16 cellular contexts compared by ENCODE assay signal in the genomic region with DNA sequence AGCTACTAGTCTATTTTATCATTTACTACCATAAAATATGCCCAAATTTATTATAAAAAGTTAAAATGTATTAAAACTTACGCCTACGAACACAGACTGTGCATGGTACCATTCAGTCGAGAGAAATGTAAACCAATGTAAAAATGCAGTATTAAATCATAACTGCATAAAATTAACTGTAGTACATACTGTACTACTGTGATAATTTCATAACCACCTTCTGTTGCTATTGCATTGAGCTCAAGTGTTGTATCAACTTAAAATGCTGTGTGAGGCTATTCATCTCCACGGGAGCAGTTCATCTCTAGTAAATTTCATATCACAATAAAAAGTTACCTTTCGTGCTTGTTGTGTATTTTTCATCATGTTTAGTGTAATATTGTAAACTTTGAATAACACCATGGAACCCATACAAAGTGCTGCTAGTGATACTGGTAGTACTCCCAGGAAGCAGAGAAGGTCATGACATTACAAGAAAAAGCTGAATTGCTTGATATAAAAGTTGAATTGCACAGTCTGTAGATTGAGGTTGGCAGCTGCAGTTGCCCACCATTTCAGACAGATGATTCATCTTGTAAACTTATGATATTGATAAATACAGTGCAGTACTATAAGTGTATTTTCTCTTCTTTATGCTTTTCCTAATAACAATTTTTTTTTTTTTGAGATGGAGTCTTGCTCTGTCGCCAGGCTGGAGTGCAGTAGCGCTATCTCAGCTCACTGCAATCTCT.
"Had no signal": no experiment of that assay in that cellular context is flagged by ENCODE, and none has a peak within 500 bp of the region (broad histone marks: within the 10 kb centered on the region; RNA-seq: fewer than 3 reads in every experiment).

No MANE protein-coding gene starts in this region.

- H3K4me1 ChIP-seq: body of pancreas, upper lobe of left lung had no signal

- H3K36me3 ChIP-seq: upper lobe of left lung had no signal

- H3K36me3 Mint-ChIP-seq: activated naive CD4-positive, alpha-beta T cell treated with anti-CD3 and anti-CD28 coated beads, Interleukin-2, amount 10 ng/mL, durations not matched to agents 7 days and 5 days; naive thymus-derived CD4-positive, alpha-beta T cell; stimulated activated memory B cell treated with anti-CD40 and anti-IgM and Interleukin-4, amounts not matched to agents 10 μg/mL and 1 μg/mL and 100 μg/mL, for 72 hours; WTC11 had no signal

- H3K9me3 ChIP-seq: body of pancreas, upper lobe of left lung had no signal

- H3K9me3 Mint-ChIP-seq: activated naive CD4-positive, alpha-beta T cell treated with anti-CD3 and anti-CD28 coated beads, Interleukin-2, amount 10 ng/mL, durations not matched to agents 7 days and 5 days; central memory CD8-positive, alpha-beta T cell; naive thymus-derived CD4-positive, alpha-beta T cell; stimulated activated memory B cell treated with anti-CD40 and anti-IgM and Interleukin-4, amounts not matched to agents 10 μg/mL and 1 μg/mL and 100 μg/mL, for 72 hours; T-helper 1 cell treated with Interleukin-12 subunit alpha and Interleukin-12 subunit beta and Interleukin-4 antibody, amounts not matched to agents 30 μg/mL and 1 μg/mL, for 36 hours; WTC11 had no signal

- H3K4me3 Mint-ChIP-seq: activated CD8-positive, alpha-beta T cell treated with anti-CD3 and anti-CD28 coated beads, Interleukin-2, amount 10 ng/mL, durations not matched to agents 7 days and 5 days; activated naive CD4-positive, alpha-beta T cell treated with anti-CD3 and anti-CD28 coated beads, Interleukin-2, amount 10 ng/mL, durations not matched to agents 7 days and 5 days; central memory CD8-positive, alpha-beta T cell; naive thymus-derived CD4-positive, alpha-beta T cell; stimulated activated memory B cell treated with anti-CD40 and anti-IgM and Interleukin-4, amounts not matched to agents 10 μg/mL and 1 μg/mL and 100 μg/mL, for 72 hours; T-helper 1 cell treated with Interleukin-12 subunit alpha and Interleukin-12 subunit beta and Interleukin-4 antibody, amounts not matched to agents 30 μg/mL and 1 μg/mL, for 36 hours; WTC11 had no signal

- ATAC-seq: activated CD8-positive, alpha-beta T cell treated with anti-CD3 and anti-CD28 coated beads, Interleukin-2, amount 10 ng/mL, durations not matched to agents 7 days and 5 days; body of pancreas; left colon; naive thymus-derived CD4-positive, alpha-beta T cell; stimulated activated memory B cell treated with anti-CD40 and anti-IgM and Interleukin-4, amounts not matched to agents 10 μg/mL and 1 μg/mL and 100 μg/mL, for 72 hours; WTC11 had no signal

- DNase-seq: activated CD4-positive, alpha-beta T cell treated with anti-CD3 and anti-CD28 coated beads for 48 hours; activated CD8-positive, alpha-beta memory T cell treated with anti-CD3 and anti-CD28 coated beads, Interleukin-2, amount 50 U/mL, for 48 hours; activated CD8-positive, alpha-beta T cell treated with anti-CD3 and anti-CD28 coated beads, Interleukin-2, amount 10 ng/mL, durations not matched to agents 7 days and 5 days; activated naive CD4-positive, alpha-beta T cell treated with anti-CD3 and anti-CD28 coated beads, Interleukin-2, amount 10 ng/mL, durations not matched to agents 7 days and 5 days; body of pancreas; glutamatergic neuron; left colon; naive thymus-derived CD4-positive, alpha-beta T cell; posterior cingulate gyrus; upper lobe of left lung had no signal

- H3K27me3 ChIP-seq: body of pancreas, upper lobe of left lung had no signal

- H3K4me3 ChIP-seq: body of pancreas, lung, smooth muscle cell, upper lobe of left lung had no signal

- H3K27ac Mint-ChIP-seq: activated CD8-positive, alpha-beta T cell treated with anti-CD3 and anti-CD28 coated beads, Interleukin-2, amount 10 ng/mL, durations not matched to agents 7 days and 5 days; activated naive CD4-positive, alpha-beta T cell treated with anti-CD3 and anti-CD28 coated beads, Interleukin-2, amount 10 ng/mL, durations not matched to agents 7 days and 5 days; naive thymus-derived CD4-positive, alpha-beta T cell; stimulated activated memory B cell treated with anti-CD40 and anti-IgM and Interleukin-4, amounts not matched to agents 10 μg/mL and 1 μg/mL and 100 μg/mL, for 72 hours; T-helper 1 cell treated with Interleukin-12 subunit alpha and Interleukin-12 subunit beta and Interleukin-4 antibody, amounts not matched to agents 30 μg/mL and 1 μg/mL, for 36 hours; WTC11 had no signal

- H3K4me2 ChIP-seq: smooth muscle cell had no signal

- H3K4me1 Mint-ChIP-seq: activated naive CD4-positive, alpha-beta T cell treated with anti-CD3 and anti-CD28 coated beads, Interleukin-2, amount 10 ng/mL, durations not matched to agents 7 days and 5 days; central memory CD8-positive, alpha-beta T cell had no signal

- H3K27ac ChIP-seq: body of pancreas, upper lobe of left lung had no signal
